ENCODE assay signal across 14 cellular contexts in genomic region chr20:8385247-8385646, GRCh38.
DNase-seq lines count a peak whose midpoint lies in the region; FAIRE-seq and TF ChIP-seq lines count a peak whose summit lies in the region.
"Had no signal": no experiment of that assay in that cellular context is flagged by ENCODE, and none has a peak within 500 bp of the region (broad histone marks: within the 10 kb centered on the region; RNA-seq: fewer than 3 reads in every experiment).

No MANE protein-coding gene starts in this region.

- H3K27ac Mint-ChIP-seq in neural progenitor cell (no peak overlapping the region), CD14-positive monocyte (peak overlapping the region in 2 of 7 donors; percentile 18 to 62)
- H3K27ac Mint-ChIP-seq: activated T-helper 2 cell treated with anti-CD3 and anti-CD28 coated beads, Interferon-gamma antibody, Interleukin-2, Interleukin-4, amounts not matched to agents 10 μg/mL and 5 μg/mL and 100 μg/mL, durations not matched to agents 14 hours and 24 hours and 36 hours; dendritic cell treated with granulocyte-macrophage colony-stimulating factor and Interleukin-4, amounts not matched to agents 40 ng/mL and 50 ng/mL, for 4 days; IgD-negative memory B cell; immature natural killer cell had no signal

- no peaks in the 10 kb centered on the region for H3K9me3 ChIP-seq in neural progenitor cell (ENCODE audit: low read depth)
- H3K9me3 ChIP-seq: neutrophil, tibial nerve had no signal

- TF ChIP-seq CTCF in neural progenitor cell (IDR thresholded peaks at IDR 0.05) (no peak), CD14-positive monocyte (IDR thresholded peaks at IDR 0.05) (no peak)

- no peaks in the 10 kb centered on the region for H3K79me2 ChIP-seq in neural progenitor cell (ENCODE audit: low read depth)

- peaks cover 45% of the 10 kb centered on the region for H3K4me1 Mint-ChIP-seq in neural progenitor cell
- H3K4me1 Mint-ChIP-seq in CD14-positive monocyte, result peaks cover 41% of the 10 kb centered on the region

- H3F3A ChIP-seq in neural progenitor cell (ENCODE audit: low read depth), result peaks cover 13% of the 10 kb centered on the region

- H3K9me3 Mint-ChIP-seq in neural progenitor cell (peaks cover 37% of the 10 kb centered on the region), CD14-positive monocyte (peaks cover 0 to 4% (median 0%) of the 10 kb centered on the region in 7 donors)
- H3K9me3 Mint-ChIP-seq: activated T-helper 2 cell treated with anti-CD3 and anti-CD28 coated beads, Interferon-gamma antibody, Interleukin-2, Interleukin-4, amounts not matched to agents 10 μg/mL and 5 μg/mL and 100 μg/mL, durations not matched to agents 14 hours and 24 hours and 36 hours; dendritic cell treated with granulocyte-macrophage colony-stimulating factor and Interleukin-4, amounts not matched to agents 40 ng/mL and 50 ng/mL, for 4 days; IgD-negative memory B cell; immature natural killer cell had no signal

- H3K4me3 ChIP-seq in neural progenitor cell, result no peak overlapping the region
- H3K4me3 ChIP-seq: tibial nerve had no signal

- no peaks in the 10 kb centered on the region for H4K20me1 ChIP-seq in neural progenitor cell (ENCODE audit: low read depth)

- FAIRE-seq in frontal cortex (lab: Jason Lieb, UNC), result no peak

- peak; percentile 43 for DNase-seq in GM03348 (ENCODE audit: low spot score)
- DNase-seq in NCI-H2171 (lab: John Stamatoyannopoulos, UW), result peak; percentile 84
- DNase-seq in ecto neural progenitor cell (ENCODE audit: low spot score), result peak; percentile 80
- DNase-seq in neural progenitor cell (ENCODE audit: low spot score), result peak; percentile 74
- no peak for DNase-seq in NCI-H2081 treated with DMSO at 0.1 percent for 48 hours (lab: John Stamatoyannopoulos, UW)
- DNase-seq in frontal cortex (ENCODE audit: low spot score in 2 of 2), result no peak
- no peak for DNase-seq in CD14-positive monocyte (ENCODE audit: low spot score)
- DNase-seq in NCI-H510A treated with DMSO at 0.1 percent for 48 hours (lab: John Stamatoyannopoulos, UW), result no peak
- DNase-seq: immature natural killer cell had no signal

- H3K9ac ChIP-seq in neural progenitor cell, result no peak overlapping the region

- H3K36me3 ChIP-seq in neural progenitor cell, result no peaks in the 10 kb centered on the region
- H3K36me3 ChIP-seq: neutrophil, tibial nerve had no signal

- H3K27ac ChIP-seq in neural progenitor cell, result no peak overlapping the region
- H3K27ac ChIP-seq: neutrophil, tibial nerve had no signal

- H3K27me3 ChIP-seq in neural progenitor cell, result no peaks in the 10 kb centered on the region
- H3K27me3 ChIP-seq: neutrophil, tibial nerve had no signal

- intact Hi-C loops in CD14-positive monocyte (cut with micrococcal nuclease), result no loop called here

- H3K36me3 Mint-ChIP-seq in neural progenitor cell (peaks cover 14% of the 10 kb centered on the region), CD14-positive monocyte (peaks cover 3 to 11% of the 10 kb centered on the region in 2 donors)
- H3K36me3 Mint-ChIP-seq: IgD-negative memory B cell had no signal

- H3K4me1 ChIP-seq in neural progenitor cell, result peaks cover 40% of the 10 kb centered on the region

- H3K27me3 Mint-ChIP-seq in neural progenitor cell (ENCODE audit: insufficient read depth, low read depth) (peaks cover 2% of the 10 kb centered on the region), CD14-positive monocyte (ENCODE audit: low read depth in 3 of 3) (no peaks in the 10 kb centered on the region)
- H3K27me3 Mint-ChIP-seq: dendritic cell treated with granulocyte-macrophage colony-stimulating factor and Interleukin-4, amounts not matched to agents 40 ng/mL and 50 ng/mL, for 4 days had no signal

- H3K4me3 Mint-ChIP-seq in neural progenitor cell (no peak overlapping the region), CD14-positive monocyte (no peak overlapping the region)
- H3K4me3 Mint-ChIP-seq: dendritic cell treated with granulocyte-macrophage colony-stimulating factor and Interleukin-4, amounts not matched to agents 40 ng/mL and 50 ng/mL, for 4 days; IgD-negative memory B cell; immature natural killer cell had no signal

- H2AFZ ChIP-seq in neural progenitor cell (replicated peaks), result no peak overlapping the region

- peak overlapping the region; percentile 12 for H3K4me2 ChIP-seq in neural progenitor cell

Comparison
In these comparisons a context has a peak if more than half of its experiments do, and no peak if none do; other contexts are left out.
1. DNase-seq: peak in GM03348 (single experiment), NCI-H2171 (single experiment), ecto neural progenitor cell (single experiment) and neural progenitor cell (single experiment); none in NCI-H2081 treated with DMSO at 0.1 percent for 48 hours (single experiment), frontal cortex (0 of 2), CD14-positive monocyte (single experiment) and NCI-H510A treated with DMSO at 0.1 percent for 48 hours (single experiment).